In the genomic region with DNA sequence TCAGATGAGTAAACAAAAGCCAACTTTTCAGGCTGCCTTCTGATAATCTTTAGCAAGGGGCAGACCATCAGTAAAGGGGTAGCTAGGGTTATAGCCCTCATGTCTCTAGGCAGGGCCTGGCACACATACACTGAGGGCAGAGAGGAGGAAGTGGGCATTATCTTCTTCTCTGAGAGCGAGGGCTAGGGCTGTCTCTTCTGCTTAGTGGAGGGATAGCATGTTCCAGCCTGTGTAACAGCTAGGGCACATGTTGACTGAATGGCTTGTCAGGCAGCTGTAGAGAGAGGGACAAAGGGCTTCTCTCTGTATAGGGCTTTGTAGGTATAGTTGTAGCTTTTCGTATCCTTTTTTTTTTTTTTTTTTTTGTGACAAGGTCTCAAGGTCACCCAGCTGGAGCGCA, we compare ENCODE assay signal across 16 cellular contexts. TPM values are rescaled to one million over a fixed set of nuclear protein-coding genes. Genes with fewer than 3 reads are reported as not detected.
DNase-seq lines count a peak whose midpoint lies in the region; ATAC-seq and TF ChIP-seq lines count a peak whose summit lies in the region.
"Had no signal": no experiment of that assay in that cellular context is flagged by ENCODE, and none has a peak within 500 bp of the region (broad histone marks: within the 10 kb centered on the region; RNA-seq: fewer than 3 reads in every experiment).

No MANE protein-coding gene starts in this region.

- H4K20me1 ChIP-seq in osteoblast (ENCODE audit: insufficient read depth, low read length): peaks cover 3% of the 10 kb centered on the region

- H3K4me1 ChIP-seq in testis: peaks cover 19% of the 10 kb centered on the region
- H3K4me1 ChIP-seq in osteoblast (ENCODE audit: insufficient read depth, low read length): peaks cover 18% of the 10 kb centered on the region

- WGBS in testis, 2 donors: 50 to 88% methylated on average over 3 of the region's 3 CpGs

- H3K79me2 ChIP-seq in osteoblast (ENCODE audit: insufficient read depth, low read length): peaks cover 48% of the 10 kb centered on the region

- no peak overlapping the region for H2AFZ ChIP-seq in osteoblast (ENCODE audit: low read length)

- H3K27ac Mint-ChIP-seq in activated naive CD4-positive, alpha-beta T cell treated with anti-CD3 and anti-CD28 coated beads for 36 hours: peak overlapping the region; percentile 33
- peak overlapping the region; percentile 60 for H3K27ac Mint-ChIP-seq in activated T-helper 2 cell treated with anti-CD3 and anti-CD28 coated beads, Interferon-gamma antibody, Interleukin-2, Interleukin-4, amounts not matched to agents 10 μg/mL and 5 μg/mL and 100 μg/mL, durations not matched to agents 14 hours and 24 hours and 36 hours
- H3K27ac Mint-ChIP-seq in memory B cell: no peak overlapping the region
- H3K27ac Mint-ChIP-seq: activated CD8-positive, alpha-beta memory T cell treated with anti-CD3 and anti-CD28 coated beads, Interleukin-2, amount 10 ng/mL, durations not matched to agents 7 days and 5 days had no signal

- ATAC-seq in memory B cell (ENCODE audit: low read depth) (peak; percentile 51), HG02938 (IDR thresholded peaks at IDR 0.05; ENCODE audit: unreplicated experiment) (no peak)
- ATAC-seq: activated CD8-positive, alpha-beta memory T cell treated with anti-CD3 and anti-CD28 coated beads, Interleukin-2, amount 10 ng/mL, durations not matched to agents 7 days and 5 days had no signal

- no peak for DNase-seq in activated naive CD4-positive, alpha-beta T cell treated with anti-CD3 and anti-CD28 coated beads for 36 hours
- DNase-seq in activated naive CD4-positive, alpha-beta T cell treated with Interleukin-2 at 50 U/mL for 16 hours: no peak
- no peak for DNase-seq in activated T-helper 2 cell treated with anti-CD3 and anti-CD28 coated beads, Interferon-gamma antibody, Interleukin-2, Interleukin-4, amounts not matched to agents 10 μg/mL and 5 μg/mL and 100 μg/mL, durations not matched to agents 14 hours and 24 hours and 36 hours (ENCODE audit: low spot score)
- DNase-seq in memory B cell (ENCODE audit: low spot score in 2 of 2) (no peak), testis (no peak), ecto neural progenitor cell (ENCODE audit: low spot score) (no peak), osteoblast (ENCODE audit: insufficient read length, low spot score, missing footprints) (no peak)
- DNase-seq: ACHN; activated CD8-positive, alpha-beta memory T cell treated with anti-CD3 and anti-CD28 coated beads, Interleukin-2, amount 10 ng/mL, durations not matched to agents 7 days and 5 days; HCEC 1CT; midbrain; NCI-H187; posterior cingulate gyrus had no signal

- H3K27me3 ChIP-seq in testis (no peaks in the 10 kb centered on the region), osteoblast (ENCODE audit: insufficient read depth, low read length) (no peaks in the 10 kb centered on the region)

- CTCF ChIA-PET in activated naive CD4-positive, alpha-beta T cell treated with anti-CD3 and anti-CD28 coated beads for 36 hours (lab: Charles Lee): no interaction called here

- no peak for TF ChIP-seq POLR2A in testis (IDR thresholded peaks at IDR 0.05)

- H3K36me3 Mint-ChIP-seq in activated naive CD4-positive, alpha-beta T cell treated with anti-CD3 and anti-CD28 coated beads for 36 hours (ENCODE audit: low read depth): peaks cover 29% of the 10 kb centered on the region
- H3K36me3 Mint-ChIP-seq in activated T-helper 2 cell treated with anti-CD3 and anti-CD28 coated beads, Interferon-gamma antibody, Interleukin-2, Interleukin-4, amounts not matched to agents 10 μg/mL and 5 μg/mL and 100 μg/mL, durations not matched to agents 14 hours and 24 hours and 36 hours (ENCODE audit: low read depth): peaks cover 71% of the 10 kb centered on the region
- H3K36me3 Mint-ChIP-seq in memory B cell: peaks cover 8% of the 10 kb centered on the region

- peak overlapping the region; percentile 32 to 47 for H3K27ac ChIP-seq in testis
- H3K27ac ChIP-seq in osteoblast (ENCODE audit: low read depth, low read length): no peak overlapping the region
- H3K27ac ChIP-seq: epithelial cell of prostate, HL-60 had no signal

- no peak for TF ChIP-seq CTCF in testis (IDR thresholded peaks at IDR 0.05)
- TF ChIP-seq CTCF in osteoblast (IDR thresholded peaks at IDR 0.05; ENCODE audit: extremely low read depth, low read depth, low read length): no peak

- H3K36me3 ChIP-seq in testis (ENCODE audit: low read depth, missing control alignments) (no peaks in the 10 kb centered on the region), osteoblast (ENCODE audit: insufficient read depth, low read length) (peaks cover 14% of the 10 kb centered on the region)

- no peak overlapping the region for H3K4me3 ChIP-seq in testis
- H3K4me3 ChIP-seq in osteoblast (ENCODE audit: insufficient read depth, low read length): no peak overlapping the region

- H3K9me3 ChIP-seq in testis (no peaks in the 10 kb centered on the region), osteoblast (ENCODE audit: low read depth, low read length) (no peaks in the 10 kb centered on the region)

- no peaks in the 10 kb centered on the region for H3K27me3 Mint-ChIP-seq in activated naive CD4-positive, alpha-beta T cell treated with anti-CD3 and anti-CD28 coated beads for 36 hours (ENCODE audit: low read depth)
- H3K27me3 Mint-ChIP-seq in activated T-helper 2 cell treated with anti-CD3 and anti-CD28 coated beads, Interferon-gamma antibody, Interleukin-2, Interleukin-4, amounts not matched to agents 10 μg/mL and 5 μg/mL and 100 μg/mL, durations not matched to agents 14 hours and 24 hours and 36 hours (ENCODE audit: low read depth): no peaks in the 10 kb centered on the region
- no peaks in the 10 kb centered on the region for H3K27me3 Mint-ChIP-seq in memory B cell
- H3K27me3 Mint-ChIP-seq: activated CD8-positive, alpha-beta memory T cell treated with anti-CD3 and anti-CD28 coated beads, Interleukin-2, amount 10 ng/mL, durations not matched to agents 7 days and 5 days had no signal

- H3K4me2 ChIP-seq in osteoblast (ENCODE audit: insufficient read depth, low read length): no peak overlapping the region

- H3K4me3 Mint-ChIP-seq in activated naive CD4-positive, alpha-beta T cell treated with anti-CD3 and anti-CD28 coated beads for 36 hours: no peak overlapping the region
- no peak overlapping the region for H3K4me3 Mint-ChIP-seq in activated T-helper 2 cell treated with anti-CD3 and anti-CD28 coated beads, Interferon-gamma antibody, Interleukin-2, Interleukin-4, amounts not matched to agents 10 μg/mL and 5 μg/mL and 100 μg/mL, durations not matched to agents 14 hours and 24 hours and 36 hours (ENCODE audit: low read depth)
- H3K4me3 Mint-ChIP-seq in memory B cell: no peak overlapping the region
- H3K4me3 Mint-ChIP-seq: activated CD8-positive, alpha-beta memory T cell treated with anti-CD3 and anti-CD28 coated beads, Interleukin-2, amount 10 ng/mL, durations not matched to agents 7 days and 5 days had no signal

- H3K4me1 Mint-ChIP-seq in activated naive CD4-positive, alpha-beta T cell treated with anti-CD3 and anti-CD28 coated beads for 36 hours (ENCODE audit: low read depth): peaks cover 70% of the 10 kb centered on the region
- peaks cover 55% of the 10 kb centered on the region for H3K4me1 Mint-ChIP-seq in activated T-helper 2 cell treated with anti-CD3 and anti-CD28 coated beads, Interferon-gamma antibody, Interleukin-2, Interleukin-4, amounts not matched to agents 10 μg/mL and 5 μg/mL and 100 μg/mL, durations not matched to agents 14 hours and 24 hours and 36 hours (ENCODE audit: low read depth)
- H3K4me1 Mint-ChIP-seq in memory B cell: peaks cover 30% of the 10 kb centered on the region

- intact Hi-C loops in activated naive CD4-positive, alpha-beta T cell treated with anti-CD3 and anti-CD28 coated beads for 36 hours (cut with micrococcal nuclease): loop anchor here (2.0 kb wide), 1 partner anchor 13 kb away; no protein-coding TSS in a partner anchor
- intact Hi-C loops in activated T-helper 2 cell treated with anti-CD3 and anti-CD28 coated beads, Interferon-gamma antibody, Interleukin-2, Interleukin-4, amounts not matched to agents 10 μg/mL and 5 μg/mL and 100 μg/mL, durations not matched to agents 14 hours and 24 hours and 36 hours (cut with micrococcal nuclease): no loop called here
- intact Hi-C loops in testis (cut with DNase I; ENCODE audit: low total_unique reads): no loop called here

- H3K9me3 Mint-ChIP-seq in activated naive CD4-positive, alpha-beta T cell treated with anti-CD3 and anti-CD28 coated beads for 36 hours: no peaks in the 10 kb centered on the region
- H3K9me3 Mint-ChIP-seq in activated T-helper 2 cell treated with anti-CD3 and anti-CD28 coated beads, Interferon-gamma antibody, Interleukin-2, Interleukin-4, amounts not matched to agents 10 μg/mL and 5 μg/mL and 100 μg/mL, durations not matched to agents 14 hours and 24 hours and 36 hours: no peaks in the 10 kb centered on the region
- H3K9me3 Mint-ChIP-seq in memory B cell: no peaks in the 10 kb centered on the region

RNA-seq across cellular contexts. Expression of a gene that starts 17.8 kb away (rescaled TPM):
- total RNA-seq in activated naive CD4-positive, alpha-beta T cell treated with anti-CD3 and anti-CD28 coated beads for 36 hours: 10 to 100 TPM; 40.6 to 42.7 TPM
- total RNA-seq in activated T-helper 2 cell treated with anti-CD3 and anti-CD28 coated beads, Interferon-gamma antibody, Interleukin-2, Interleukin-4, amounts not matched to agents 10 μg/mL and 5 μg/mL and 100 μg/mL, durations not matched to agents 14 hours and 24 hours and 36 hours: 59.7 and 61.8 TPM in 2 replicates
- total RNA-seq in testis (100 to 1,000 TPM; 105 to 125 TPM), osteoblast (25.0 and 29.2 TPM in 2 replicates)
- polyA plus RNA-seq in testis (ENCODE audit: insufficient read depth, low read depth, low replicate concordance): 47.1 TPM
